In genomic region chr7:67191002-67191720, GRCh38 we compare ENCODE assay signal across 8 cellular contexts.
DNase-seq lines count a peak whose midpoint lies in the region; ATAC-seq lines count a peak whose summit lies in the region.
"Not testable (repeated sequence)": the region's sequence is repeated elsewhere in the genome, so short reads cannot be mapped to it uniquely, and the experiment has no call there.

No MANE protein-coding gene starts in this region.

- H3K9me3 Mint-ChIP-seq in CD4-positive, alpha-beta memory T cell; activated CD4-positive, alpha-beta memory T cell treated with anti-CD3 and anti-CD28 coated beads for 36 hours; effector memory CD8-positive, alpha-beta T cell; immature natural killer cell; natural killer cell treated with Interleukin-12 subunit alpha and Interleukin-12 subunit beta and Interleukin-15 and Interleukin-18, amount 100 ng/mL, for 72 hours; stimulated activated effector memory CD8-positive, alpha-beta T cell treated with anti-CD3 and anti-CD28 coated beads, Interleukin-12 subunit alpha, Interleukin-12 subunit beta, amount 100 ng/mL, for 72 hours: not testable (repeated sequence)

- POLR2A ChIA-PET in CD4-positive, alpha-beta memory T cell (lab: Charles Lee; ENCODE audit: partially characterized antibody); activated CD4-positive, alpha-beta memory T cell treated with anti-CD3 and anti-CD28 coated beads for 36 hours (lab: Charles Lee): not testable (repeated sequence)

- ATAC-seq in effector memory CD8-positive, alpha-beta T cell (replicated peaks), result peak; percentile 51
- ATAC-seq in natural killer cell treated with Interleukin-12 subunit alpha and Interleukin-12 subunit beta and Interleukin-15 and Interleukin-18, amount 100 ng/mL, for 72 hours, result peak in 1 of 2 donors; percentile 15
- peak; percentile 8 for ATAC-seq in stimulated activated effector memory CD8-positive, alpha-beta T cell treated with anti-CD3 and anti-CD28 coated beads, Interleukin-12 subunit alpha, Interleukin-12 subunit beta, amount 100 ng/mL, for 72 hours

- not testable (repeated sequence) for H3K4me3 ChIP-seq in CD4-positive, alpha-beta memory T cell (ENCODE audit: low read length in 2 of 2)

- H3K4me3 Mint-ChIP-seq in CD4-positive, alpha-beta memory T cell, result peak overlapping the region in 6 of 8 donors; percentile 14 to 68 (median 64)
- H3K4me3 Mint-ChIP-seq in activated CD4-positive, alpha-beta memory T cell treated with anti-CD3 and anti-CD28 coated beads for 36 hours, result not testable (repeated sequence)
- H3K4me3 Mint-ChIP-seq in effector memory CD8-positive, alpha-beta T cell, result peak overlapping the region; percentile 59 to 65
- H3K4me3 Mint-ChIP-seq in immature natural killer cell, result peak overlapping the region; percentile 24 to 82 (median 73)
- peak overlapping the region; percentile 44 for H3K4me3 Mint-ChIP-seq in natural killer cell treated with Interleukin-12 subunit alpha and Interleukin-12 subunit beta and Interleukin-15 and Interleukin-18, amount 100 ng/mL, for 72 hours
- H3K4me3 Mint-ChIP-seq in stimulated activated effector memory CD8-positive, alpha-beta T cell treated with anti-CD3 and anti-CD28 coated beads, Interleukin-12 subunit alpha, Interleukin-12 subunit beta, amount 100 ng/mL, for 72 hours, result peak overlapping the region; percentile 40

- intact Hi-C loops in CD4-positive, alpha-beta memory T cell (cut with micrococcal nuclease); activated CD4-positive, alpha-beta memory T cell treated with anti-CD3 and anti-CD28 coated beads for 36 hours (cut with micrococcal nuclease): not testable (repeated sequence)

- DNase-seq in CD4-positive, alpha-beta memory T cell; activated CD4-positive, alpha-beta memory T cell treated with anti-CD3 and anti-CD28 coated beads for 36 hours; effector memory CD8-positive, alpha-beta T cell; natural killer cell treated with Interleukin-12 subunit alpha and Interleukin-12 subunit beta and Interleukin-15 and Interleukin-18, amount 100 ng/mL, for 72 hours (ENCODE audit: low spot score); stimulated activated effector memory CD8-positive, alpha-beta T cell treated with anti-CD3 and anti-CD28 coated beads, Interleukin-12 subunit alpha, Interleukin-12 subunit beta, amount 100 ng/mL, for 72 hours (ENCODE audit: low spot score in 2 of 2): not testable (repeated sequence)
- DNase-seq in ELF-1 (ENCODE audit: low read depth, low spot score) (peak; percentile 8), NCI-H69 (lab: John Stamatoyannopoulos, UW) (peak; percentile 36), immature natural killer cell (peak in 1 of 3 donors; percentile 11)

- H3K36me3 ChIP-seq in CD4-positive, alpha-beta memory T cell (ENCODE audit: insufficient read depth, low read length), result not testable (repeated sequence)

- peaks cover 13 to 25% of the 10 kb centered on the region in 2 donors for H3K36me3 Mint-ChIP-seq in CD4-positive, alpha-beta memory T cell
- H3K36me3 Mint-ChIP-seq in activated CD4-positive, alpha-beta memory T cell treated with anti-CD3 and anti-CD28 coated beads for 36 hours, result peaks cover 13% of the 10 kb centered on the region
- H3K36me3 Mint-ChIP-seq in effector memory CD8-positive, alpha-beta T cell (ENCODE audit: insufficient read depth); natural killer cell treated with Interleukin-12 subunit alpha and Interleukin-12 subunit beta and Interleukin-15 and Interleukin-18, amount 100 ng/mL, for 72 hours; stimulated activated effector memory CD8-positive, alpha-beta T cell treated with anti-CD3 and anti-CD28 coated beads, Interleukin-12 subunit alpha, Interleukin-12 subunit beta, amount 100 ng/mL, for 72 hours: not testable (repeated sequence)
- H3K36me3 Mint-ChIP-seq in immature natural killer cell, result peaks cover 5 to 12% (median 8%) of the 10 kb centered on the region in 3 donors

- not testable (repeated sequence) for H3K27me3 ChIP-seq in CD4-positive, alpha-beta memory T cell (ENCODE audit: insufficient read depth, low read length)

- H3K27ac ChIP-seq in CD4-positive, alpha-beta memory T cell (ENCODE audit: low read depth, low read length), result not testable (repeated sequence)

- H3K4me1 Mint-ChIP-seq in CD4-positive, alpha-beta memory T cell, result peaks cover 25 to 38% (median 29%) of the 10 kb centered on the region in 4 donors
- peaks cover 26% of the 10 kb centered on the region for H3K4me1 Mint-ChIP-seq in activated CD4-positive, alpha-beta memory T cell treated with anti-CD3 and anti-CD28 coated beads for 36 hours (ENCODE audit: low read depth)
- H3K4me1 Mint-ChIP-seq in effector memory CD8-positive, alpha-beta T cell (ENCODE audit: low read depth in 2 of 2), result peaks cover 26 to 34% of the 10 kb centered on the region in 2 donors
- peaks cover 36 to 40% of the 10 kb centered on the region in 2 donors for H3K4me1 Mint-ChIP-seq in immature natural killer cell
- H3K4me1 Mint-ChIP-seq in natural killer cell treated with Interleukin-12 subunit alpha and Interleukin-12 subunit beta and Interleukin-15 and Interleukin-18, amount 100 ng/mL, for 72 hours (ENCODE audit: low read depth in 2 of 2), result peaks cover 23 to 25% of the 10 kb centered on the region in 2 donors
- peaks cover 38% of the 10 kb centered on the region for H3K4me1 Mint-ChIP-seq in stimulated activated effector memory CD8-positive, alpha-beta T cell treated with anti-CD3 and anti-CD28 coated beads, Interleukin-12 subunit alpha, Interleukin-12 subunit beta, amount 100 ng/mL, for 72 hours

- H3K4me1 ChIP-seq in CD4-positive, alpha-beta memory T cell (ENCODE audit: insufficient read depth, low read length), result not testable (repeated sequence)

- H3K9me3 ChIP-seq in CD4-positive, alpha-beta memory T cell (ENCODE audit: control insufficient read depth in 1 of 2, low read length in 2 of 2), result not testable (repeated sequence)

- H3K27ac Mint-ChIP-seq in CD4-positive, alpha-beta memory T cell, result peak overlapping the region; percentile 12 to 95 (median 68)
- H3K27ac Mint-ChIP-seq in activated CD4-positive, alpha-beta memory T cell treated with anti-CD3 and anti-CD28 coated beads for 36 hours, result peak overlapping the region; percentile 34
- peak overlapping the region; percentile 59 to 89 for H3K27ac Mint-ChIP-seq in effector memory CD8-positive, alpha-beta T cell
- H3K27ac Mint-ChIP-seq in immature natural killer cell, result peak overlapping the region; percentile 78 to 95 (median 87)
- H3K27ac Mint-ChIP-seq in natural killer cell treated with Interleukin-12 subunit alpha and Interleukin-12 subunit beta and Interleukin-15 and Interleukin-18, amount 100 ng/mL, for 72 hours, result peak overlapping the region in 1 of 2 donors; percentile 65
- peak overlapping the region; percentile 68 for H3K27ac Mint-ChIP-seq in stimulated activated effector memory CD8-positive, alpha-beta T cell treated with anti-CD3 and anti-CD28 coated beads, Interleukin-12 subunit alpha, Interleukin-12 subunit beta, amount 100 ng/mL, for 72 hours

- not testable (repeated sequence) for H3K27me3 Mint-ChIP-seq in CD4-positive, alpha-beta memory T cell; activated CD4-positive, alpha-beta memory T cell treated with anti-CD3 and anti-CD28 coated beads for 36 hours; effector memory CD8-positive, alpha-beta T cell; immature natural killer cell (ENCODE audit: low read depth in 3 of 3); natural killer cell treated with Interleukin-12 subunit alpha and Interleukin-12 subunit beta and Interleukin-15 and Interleukin-18, amount 100 ng/mL, for 72 hours

- CTCF ChIA-PET in CD4-positive, alpha-beta memory T cell (lab: Charles Lee; ENCODE audit: partially characterized antibody); activated CD4-positive, alpha-beta memory T cell treated with anti-CD3 and anti-CD28 coated beads for 36 hours (lab: Charles Lee): not testable (repeated sequence)
